ENCODE assay signal across 9 cellular contexts in the genomic region with DNA sequence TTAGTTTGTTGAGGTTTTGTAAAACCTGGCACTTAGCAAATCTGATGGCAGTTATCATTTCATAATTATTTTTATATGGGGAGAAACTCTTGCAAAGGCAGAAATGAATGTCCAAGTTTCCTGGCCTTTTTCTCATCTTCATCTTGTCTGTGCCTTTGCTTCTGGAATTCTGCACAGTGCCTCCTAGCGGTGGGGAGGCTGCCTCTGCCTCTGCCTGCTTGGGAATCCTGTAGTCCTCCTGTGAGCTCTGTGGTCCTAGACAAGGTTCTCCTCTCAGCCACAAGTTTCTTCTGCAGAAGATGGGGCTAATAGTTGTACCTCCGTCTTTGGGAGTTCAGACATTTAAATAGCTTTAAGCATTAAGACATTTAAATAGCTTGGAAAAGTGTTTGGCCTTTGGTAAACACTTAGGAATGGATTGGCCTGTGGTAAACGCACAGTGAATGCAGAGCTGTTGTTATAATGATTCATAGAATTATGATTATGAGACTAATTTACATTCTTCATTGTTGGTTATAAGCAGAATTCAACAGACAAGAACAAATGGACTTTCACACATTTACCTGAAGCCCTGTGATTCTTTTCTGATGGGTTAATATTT.
DNase-seq lines count a peak whose midpoint lies in the region; ATAC-seq, FAIRE-seq and TF ChIP-seq lines count a peak whose summit lies in the region.
"Had no signal": no experiment of that assay in that cellular context is flagged by ENCODE, and none has a peak within 500 bp of the region (broad histone marks: within the 10 kb centered on the region; RNA-seq: fewer than 3 reads in every experiment).

No MANE protein-coding gene starts in this region.

- peak; percentile 55 for DNase-seq in ELR (ENCODE audit: low read depth)
- DNase-seq in LoVo (ENCODE audit: low spot score): peak; percentile 4
- DNase-seq in bronchial epithelial cell (ENCODE audit: low read depth): peak; percentile 24
- peak; percentile 25 for DNase-seq in myocyte (ENCODE audit: low read depth)
- DNase-seq in GM19240 (ENCODE audit: insufficient read length, low spot score): no peak
- DNase-seq: activated CD4-positive, alpha-beta memory T cell treated with anti-CD3 and anti-CD28 coated beads for 36 hours had no signal

- H3K27me3 ChIP-seq in bronchial epithelial cell (ENCODE audit: control insufficient read depth, insufficient read depth, low read length): no peaks in the 10 kb centered on the region

- peak; percentile 65 for TF ChIP-seq CTCF in bronchial epithelial cell (IDR thresholded peaks at IDR 0.05; ENCODE audit: insufficient read depth, low read length, severe bottlenecking)

- ATAC-seq in GM19395 (IDR thresholded peaks at IDR 0.05; ENCODE audit: unreplicated experiment) (no peak), GM18907 (IDR thresholded peaks at IDR 0.05; ENCODE audit: unreplicated experiment) (no peak), HG03378 (IDR thresholded peaks at IDR 0.05; ENCODE audit: unreplicated experiment) (no peak)

- no peak overlapping the region for H3K4me3 ChIP-seq in bronchial epithelial cell (ENCODE audit: low read depth, low read length)

- H3K36me3 ChIP-seq in bronchial epithelial cell (ENCODE audit: control insufficient read depth, insufficient read depth, low read length): peaks cover 17% of the 10 kb centered on the region

- FAIRE-seq in bronchial epithelial cell (lab: Jason Lieb, UNC): no peak
